Comparison of ENCODE assay signal across 15 cellular contexts in the genomic region with DNA sequence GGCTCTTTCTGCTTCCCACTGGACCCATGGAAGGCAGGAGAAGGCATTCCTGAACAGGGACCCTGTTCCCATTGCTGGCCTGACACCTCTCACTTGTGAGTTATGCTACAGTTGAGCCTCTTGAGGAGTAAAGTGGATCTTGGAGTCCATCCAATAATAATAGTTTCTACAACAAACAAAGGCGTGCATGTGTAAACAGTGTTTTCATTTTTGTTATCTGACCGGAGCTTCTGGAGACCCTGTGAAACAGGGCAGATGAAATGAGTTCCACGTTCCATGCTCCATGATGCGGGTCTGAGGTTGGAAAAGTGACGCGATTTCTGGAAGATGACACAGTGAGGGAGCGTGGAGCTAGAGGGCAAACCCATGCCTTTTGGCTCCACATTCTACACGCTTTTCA.
DNase-seq lines count a peak whose midpoint lies in the region; ATAC-seq and TF ChIP-seq lines count a peak whose summit lies in the region.
"Had no signal": no experiment of that assay in that cellular context is flagged by ENCODE, and none has a peak within 500 bp of the region (broad histone marks: within the 10 kb centered on the region; RNA-seq: fewer than 3 reads in every experiment).

No MANE protein-coding gene starts in this region.

- H3K4me3 ChIP-seq in tibial artery (no peak overlapping the region), spleen (no peak overlapping the region)
- H3K4me3 ChIP-seq: BLaER1 treated with 17β-estradiol and CSF1 and Interleukin-3, amounts not matched to agents 10 nM and 100 nM; gastrocnemius medialis; testis had no signal

- no peaks in the 10 kb centered on the region for H3K4me1 ChIP-seq in tibial artery
- no peaks in the 10 kb centered on the region for H3K4me1 ChIP-seq in spleen
- H3K4me1 ChIP-seq: gastrocnemius medialis, testis had no signal

- DNase-seq in DMS53 (lab: John Stamatoyannopoulos, UW) (peak; percentile 87), NCI-H146 treated with DMSO at 0.1 percent for 48 hours (lab: John Stamatoyannopoulos, UW; ENCODE audit: unreplicated experiment) (peak; percentile 7), brain pericyte (ENCODE audit: low read depth, low spot score) (peak; percentile 27), lung microvascular endothelial cell (ENCODE audit: low read depth in 2 of 2) (peak; percentile 11 to 13), tibial artery (no peak), spleen (no peak)
- DNase-seq in activated CD4-positive, alpha-beta T cell treated with anti-CD3 and anti-CD28 coated beads, Interleukin-2, amount 50 U/mL, for 48 hours, result no peak
- DNase-seq: activated CD8-positive, alpha-beta memory T cell treated with anti-CD3 and anti-CD28 coated beads for 24 hours; effector memory CD8-positive, alpha-beta T cell; gastrocnemius medialis; HCEC 1CT; NCI-H1930; testis had no signal

- WGBS in spleen, 5 donors, result 81 to 91% (median 86%) methylated on average over 8 of the region's 8 CpGs

- TF ChIP-seq POLR2A in spleen (IDR thresholded peaks at IDR 0.05), result no peak

- H3K9me3 ChIP-seq in tibial artery (peaks cover 0 to 2% (median 0%) of the 10 kb centered on the region in 3 donors), spleen (peaks cover 0 to 7% (median 2%) of the 10 kb centered on the region in 8 donors)
- H3K9me3 ChIP-seq: gastrocnemius medialis, testis had no signal

- H3K36me3 ChIP-seq in tibial artery, result no peaks in the 10 kb centered on the region
- H3K36me3 ChIP-seq in spleen, result no peaks in the 10 kb centered on the region
- H3K36me3 ChIP-seq: BLaER1 treated with 17β-estradiol and CSF1 and Interleukin-3, amounts not matched to agents 10 nM and 100 nM; gastrocnemius medialis had no signal

- H3K27ac ChIP-seq in tibial artery, result no peak overlapping the region
- H3K27ac ChIP-seq in spleen, result no peak overlapping the region
- H3K27ac ChIP-seq: BLaER1 treated with 17β-estradiol and CSF1 and Interleukin-3, amounts not matched to agents 10 nM and 100 nM; gastrocnemius medialis; testis had no signal

- H3K27me3 ChIP-seq in tibial artery, result no peaks in the 10 kb centered on the region
- H3K27me3 ChIP-seq in spleen (replicated peaks in 1 of 7), result no peaks in the 10 kb centered on the region
- H3K27me3 ChIP-seq: BLaER1 treated with 17β-estradiol and CSF1 and Interleukin-3, amounts not matched to agents 10 nM and 100 nM; gastrocnemius medialis; testis had no signal

- ATAC-seq in GM18858 (IDR thresholded peaks at IDR 0.05; ENCODE audit: unreplicated experiment), result no peak
- ATAC-seq: effector memory CD8-positive, alpha-beta T cell; gastrocnemius medialis had no signal

- intact Hi-C loops in tibial artery (cut with DNase I; ENCODE audit: low total_unique reads) (no loop called here), spleen (cut with DNase I; ENCODE audit: low total_unique reads) (no loop called here)

- TF ChIP-seq CTCF in tibial artery (IDR thresholded peaks at IDR 0.05), result no peak
- no peak for TF ChIP-seq CTCF in spleen (IDR thresholded peaks at IDR 0.05 in 8 of 11, conservative IDR thresholded peaks at IDR 0.05 in 3 of 11)

Comparison
In these comparisons a context has a peak if more than half of its experiments do, and no peak if none do; other contexts are left out.
1. DNase-seq: peak in DMS53 (single experiment), NCI-H146 treated with DMSO at 0.1 percent for 48 hours (single experiment), brain pericyte (single experiment) and lung microvascular endothelial cell (2 of 2); none in activated CD4-positive, alpha-beta T cell treated with anti-CD3 and anti-CD28 coated beads, Interleukin-2, amount 50 U/mL, for 48 hours (0 of 2), tibial artery (0 of 2) and spleen (single experiment).